In genomic region chr6:167306401-167306998, GRCh38 we compare ENCODE assay signal across 27 cellular contexts. TPM values are rescaled to one million over a fixed set of nuclear protein-coding genes. Genes with fewer than 3 reads are reported as not detected.
DNase-seq lines count a peak whose midpoint lies in the region; ATAC-seq, FAIRE-seq and TF ChIP-seq lines count a peak whose summit lies in the region.
"Had no signal": no experiment of that assay in that cellular context is flagged by ENCODE, and none has a peak within 500 bp of the region (broad histone marks: within the 10 kb centered on the region; RNA-seq: fewer than 3 reads in every experiment).

No MANE protein-coding gene starts in this region.

- peaks cover 6% of the 10 kb centered on the region for H3K36me3 Mint-ChIP-seq in Calu3 (ENCODE audit: insufficient read depth, unreplicated experiment)
- H3K36me3 Mint-ChIP-seq in astrocyte (ENCODE audit: low read depth, unreplicated experiment), result no peaks in the 10 kb centered on the region
- no peaks in the 10 kb centered on the region for H3K36me3 Mint-ChIP-seq in stimulated activated naive B cell treated with anti-CD40 and anti-IgM and Interleukin-4, amounts not matched to agents 10 μg/mL and 1 μg/mL and 100 μg/mL, for 72 hours
- H3K36me3 Mint-ChIP-seq: activated naive CD4-positive, alpha-beta T cell treated with anti-CD3 and anti-CD28 coated beads, Interleukin-2, amount 50 U/mL, for 24 hours had no signal

- no peak overlapping the region for H3K18ac ChIP-seq in mesendoderm (ENCODE audit: low read length)

- intact Hi-C loops in Calu3 (cut with micrococcal nuclease; ENCODE audit: unreplicated experiment), result no loop called here

- H2BK120ac ChIP-seq in mesendoderm (ENCODE audit: low read depth, low read length), result no peak overlapping the region

- peaks cover 67% of the 10 kb centered on the region for H3K27me3 Mint-ChIP-seq in Calu3 (ENCODE audit: unreplicated experiment)
- H3K27me3 Mint-ChIP-seq in astrocyte (ENCODE audit: low read depth, unreplicated experiment), result peaks cover 15% of the 10 kb centered on the region
- H3K27me3 Mint-ChIP-seq in stimulated activated naive B cell treated with anti-CD40 and anti-IgM and Interleukin-4, amounts not matched to agents 10 μg/mL and 1 μg/mL and 100 μg/mL, for 72 hours, result peaks cover 24 to 50% of the 10 kb centered on the region in 2 donors
- H3K27me3 Mint-ChIP-seq: activated naive CD4-positive, alpha-beta T cell treated with anti-CD3 and anti-CD28 coated beads, Interleukin-2, amount 50 U/mL, for 24 hours had no signal

- TF ChIP-seq CTCF in Calu3 (IDR thresholded peaks at IDR 0.05; ENCODE audit: unreplicated experiment) (no peak), astrocyte (IDR thresholded peaks at IDR 0.05; ENCODE audit: insufficient read depth, low read depth, low read length) (no peak)

- H3K9ac ChIP-seq in astrocyte (ENCODE audit: low read length) (no peak overlapping the region), mesendoderm (ENCODE audit: low read length) (no peak overlapping the region)

- H3K79me2 ChIP-seq in astrocyte (ENCODE audit: insufficient read depth, low read length) (no peaks in the 10 kb centered on the region), mesendoderm (ENCODE audit: control insufficient read depth, insufficient read depth, low read length) (no peaks in the 10 kb centered on the region)

- no peak overlapping the region for H3K56ac ChIP-seq in mesendoderm (ENCODE audit: low read length)

- FAIRE-seq in HTR-8/SVneo (lab: Jason Lieb, UNC) (no peak), astrocyte (lab: Jason Lieb, UNC) (no peak)
- FAIRE-seq: small intestine had no signal

- BruUV-seq in Calu3 (replicated peaks; lab: Mats Ljungman, UMichigan), result no TSS peak

- H2AFZ ChIP-seq in astrocyte (ENCODE audit: low read depth, low read length), result peak overlapping the region; percentile 56

- no peak overlapping the region for H3K4ac ChIP-seq in mesendoderm (ENCODE audit: low read depth, low read length)

- no peaks in the 10 kb centered on the region for H3K4me1 ChIP-seq in astrocyte (ENCODE audit: insufficient read depth, low read length)
- H3K4me1 ChIP-seq in mesendoderm (ENCODE audit: control insufficient read depth, low read depth, low read length), result peaks cover 3% of the 10 kb centered on the region
- H3K4me1 ChIP-seq: esophagus squamous epithelium had no signal

- H3K27ac ChIP-seq in astrocyte (ENCODE audit: low read depth, low read length), result no peak overlapping the region
- no peak overlapping the region for H3K27ac ChIP-seq in mesendoderm (ENCODE audit: low read depth, low read length)
- H3K27ac ChIP-seq in caudate nucleus (ENCODE audit: low read depth, low read length), result no peak overlapping the region
- H3K27ac ChIP-seq: esophagus squamous epithelium, stomach had no signal

- no CpG with 5 or more reads among the region's 15 CpGs for WGBS in mesendoderm (ENCODE audit: extremely low coverage, insufficient coverage, low lambda C conversion rate)

- H3K27ac Mint-ChIP-seq in Calu3 (ENCODE audit: unreplicated experiment) (no peak overlapping the region), astrocyte (ENCODE audit: unreplicated experiment) (peak overlapping the region; percentile 48)
- H3K27ac Mint-ChIP-seq in stimulated activated naive B cell treated with anti-CD40 and anti-IgM and Interleukin-4, amounts not matched to agents 10 μg/mL and 1 μg/mL and 100 μg/mL, for 72 hours, result no peak overlapping the region
- H3K27ac Mint-ChIP-seq: activated naive CD4-positive, alpha-beta T cell treated with anti-CD3 and anti-CD28 coated beads, Interleukin-2, amount 50 U/mL, for 24 hours; effector memory CD8-positive, alpha-beta T cell had no signal

- H2AK5ac ChIP-seq in mesendoderm (ENCODE audit: low read length), result no peak overlapping the region

- H3K9me3 Mint-ChIP-seq in Calu3 (ENCODE audit: low read depth, unreplicated experiment) (peaks cover 4% of the 10 kb centered on the region), astrocyte (ENCODE audit: unreplicated experiment) (no peaks in the 10 kb centered on the region)
- peaks cover 3 to 4% of the 10 kb centered on the region in 2 donors for H3K9me3 Mint-ChIP-seq in stimulated activated naive B cell treated with anti-CD40 and anti-IgM and Interleukin-4, amounts not matched to agents 10 μg/mL and 1 μg/mL and 100 μg/mL, for 72 hours
- H3K9me3 Mint-ChIP-seq: activated naive CD4-positive, alpha-beta T cell treated with anti-CD3 and anti-CD28 coated beads, Interleukin-2, amount 50 U/mL, for 24 hours; effector memory CD8-positive, alpha-beta T cell had no signal

- H3K36me3 ChIP-seq in astrocyte (ENCODE audit: insufficient read depth, low read length), result no peaks in the 10 kb centered on the region
- H3K36me3 ChIP-seq in mesendoderm (ENCODE audit: control insufficient read depth, insufficient read depth, low read length), result no peaks in the 10 kb centered on the region
- H3K36me3 ChIP-seq: esophagus squamous epithelium, stomach had no signal

- H3K27me3 ChIP-seq in astrocyte (ENCODE audit: insufficient read depth, low read length) (no peaks in the 10 kb centered on the region), mesendoderm (ENCODE audit: insufficient read depth, low read length, poor library complexity) (no peaks in the 10 kb centered on the region)
- H3K27me3 ChIP-seq: esophagus squamous epithelium had no signal

- no peak overlapping the region for H2BK5ac ChIP-seq in mesendoderm (ENCODE audit: low read length)

- ATAC-seq in stimulated activated naive B cell treated with anti-CD40 and anti-IgM and Interleukin-4, amounts not matched to agents 10 μg/mL and 1 μg/mL and 100 μg/mL, for 72 hours (replicated peaks), result no peak
- ATAC-seq: activated CD4-positive, CD25-positive, alpha-beta regulatory T cell treated with anti-CD3 and anti-CD28 coated beads, Interleukin-2, amount 50 U/mL, for 24 hours; activated T-cell treated with anti-CD3 and anti-CD28 coated beads, Interleukin-2, amount 50 U/mL, for 4 hours; effector memory CD8-positive, alpha-beta T cell; left ventricle myocardium superior had no signal

- H4K5ac ChIP-seq in mesendoderm (ENCODE audit: low read length), result no peak overlapping the region

- DNase-seq in Calu3 (peak; percentile 18), HTR-8/SVneo (ENCODE audit: insufficient read length, low spot score) (peak; percentile 20), astrocyte (ENCODE audit: low read depth) (peak; percentile 25), mesendoderm (peak; percentile 65), NCI-H2171 (lab: John Stamatoyannopoulos, UW) (no peak), hypothalamus (lab: John Stamatoyannopoulos, UW) (no peak), caudate nucleus (lab: John Stamatoyannopoulos, UW) (no peak)
- DNase-seq in stimulated activated naive B cell treated with anti-CD40 and anti-IgM and Interleukin-4, amounts not matched to agents 10 μg/mL and 1 μg/mL and 100 μg/mL, for 72 hours, result no peak
- DNase-seq: activated CD8-positive, alpha-beta memory T cell treated with anti-CD3 and anti-CD28 coated beads for 24 hours; activated T-cell treated with anti-CD3 and anti-CD28 coated beads, Interleukin-2, amount 50 U/mL, for 4 hours; effector memory CD8-positive, alpha-beta T cell; esophagus squamous epithelium; glutamatergic neuron; left ventricle myocardium superior; MM.1S; NCI-H1436 treated with DMSO at 0.1 percent for 48 hours; NCI-H748 treated with DMSO at 0.1 percent for 48 hours; OCI-M1; small intestine; stimulated activated CD4-positive, alpha-beta T cell treated with anti-CD3 and anti-CD28 coated beads, Interleukin-2, amount 100 ng/mL, for 48 hours; stomach; T-helper 9 cell had no signal

- H3K4me1 Mint-ChIP-seq in Calu3 (ENCODE audit: low read depth, unreplicated experiment) (peaks cover 27% of the 10 kb centered on the region), astrocyte (ENCODE audit: low read depth, unreplicated experiment) (peaks cover 17% of the 10 kb centered on the region)
- H3K4me1 Mint-ChIP-seq in stimulated activated naive B cell treated with anti-CD40 and anti-IgM and Interleukin-4, amounts not matched to agents 10 μg/mL and 1 μg/mL and 100 μg/mL, for 72 hours, result peaks cover 0 to 2% of the 10 kb centered on the region in 2 donors
- H3K4me1 Mint-ChIP-seq: activated naive CD4-positive, alpha-beta T cell treated with anti-CD3 and anti-CD28 coated beads, Interleukin-2, amount 50 U/mL, for 24 hours had no signal

- no peak overlapping the region for H4K8ac ChIP-seq in mesendoderm (ENCODE audit: low read depth, low read length)

- H4K20me1 ChIP-seq in astrocyte (ENCODE audit: insufficient read depth, low read length), result no peaks in the 10 kb centered on the region

- H3K79me1 ChIP-seq in mesendoderm (ENCODE audit: low read length), result no peaks in the 10 kb centered on the region

- H3K4me3 ChIP-seq in astrocyte (ENCODE audit: insufficient read depth, low read depth, low read length), result no peak overlapping the region
- no peak overlapping the region for H3K4me3 ChIP-seq in mesendoderm (ENCODE audit: low read length)
- H3K4me3 ChIP-seq: esophagus squamous epithelium, stomach had no signal

- no peak overlapping the region for H3K4me2 ChIP-seq in astrocyte (ENCODE audit: low read length)
- no peak overlapping the region for H3K4me2 ChIP-seq in mesendoderm (ENCODE audit: low read length)

- CTCF ChIA-PET in Calu3 (lab: Charles Lee), result no interaction called here

- H3K9me3 ChIP-seq in astrocyte (ENCODE audit: insufficient read depth, low read depth, low read length), result no peaks in the 10 kb centered on the region
- H3K9me3 ChIP-seq: esophagus squamous epithelium, stomach had no signal

- H3K23ac ChIP-seq in mesendoderm (ENCODE audit: low read length), result no peak overlapping the region

- H2BK15ac ChIP-seq in mesendoderm (replicated peaks; ENCODE audit: low read depth), result no peak overlapping the region

- H3K4me3 Mint-ChIP-seq in Calu3 (ENCODE audit: low read depth, unreplicated experiment), result no peak overlapping the region
- no peak overlapping the region for H3K4me3 Mint-ChIP-seq in astrocyte (ENCODE audit: unreplicated experiment)
- no peak overlapping the region for H3K4me3 Mint-ChIP-seq in stimulated activated naive B cell treated with anti-CD40 and anti-IgM and Interleukin-4, amounts not matched to agents 10 μg/mL and 1 μg/mL and 100 μg/mL, for 72 hours
- H3K4me3 Mint-ChIP-seq: activated naive CD4-positive, alpha-beta T cell treated with anti-CD3 and anti-CD28 coated beads, Interleukin-2, amount 50 U/mL, for 24 hours; activated T-cell treated with anti-CD3 and anti-CD28 coated beads, Interleukin-2, amount 50 U/mL, for 4 hours; effector memory CD8-positive, alpha-beta T cell; type B pancreatic cell had no signal

RNA-seq across cellular contexts. Expression of gene UNC93A, which starts 15.4 kb away (rescaled TPM):
- total RNA-seq in Calu3 (2022) (not detected in 2 replicates), astrocyte (not detected in 2 replicates)
- polyA plus RNA-seq in mesendoderm (2013, experiment 1 of 2), result 0.28 TPM
- 0.24 TPM for polyA plus RNA-seq in mesendoderm (2013, experiment 2 of 2)
- total RNA-seq: activated T-cell treated with anti-CD3 and anti-CD28 coated beads, Interleukin-2, amount 50 U/mL, for 4 hours; left ventricle myocardium superior; pulmonary artery endothelial cell; SK-MEL-5 had no signal

RNA-seq across cellular contexts. Expression of gene TTLL2, which starts 18.4 kb away (rescaled TPM):
- total RNA-seq in Calu3 (2022) (not detected in 2 replicates), astrocyte (not detected in 2 replicates)
- not detected for polyA plus RNA-seq in mesendoderm (2013, experiment 1 of 2)
- polyA plus RNA-seq in mesendoderm (2013, experiment 2 of 2), result not detected
- total RNA-seq: activated T-cell treated with anti-CD3 and anti-CD28 coated beads, Interleukin-2, amount 50 U/mL, for 4 hours; esophagus squamous epithelium; left ventricle myocardium superior; pulmonary artery endothelial cell; SK-MEL-5; stomach had no signal
- polyA plus RNA-seq: small intestine, stomach had no signal

Comparison
In these comparisons a context has a peak if more than half of its experiments do, and no peak if none do; other contexts are left out.
1. DNase-seq: peak in Calu3 (single experiment), HTR-8/SVneo (single experiment), astrocyte (single experiment) and mesendoderm (single experiment); none in stimulated activated naive B cell treated with anti-CD40 and anti-IgM and Interleukin-4, amounts not matched to agents 10 μg/mL and 1 μg/mL and 100 μg/mL, for 72 hours (single experiment), NCI-H2171 (single experiment), hypothalamus (0 of 51) and caudate nucleus (0 of 61).